In the genomic region with DNA sequence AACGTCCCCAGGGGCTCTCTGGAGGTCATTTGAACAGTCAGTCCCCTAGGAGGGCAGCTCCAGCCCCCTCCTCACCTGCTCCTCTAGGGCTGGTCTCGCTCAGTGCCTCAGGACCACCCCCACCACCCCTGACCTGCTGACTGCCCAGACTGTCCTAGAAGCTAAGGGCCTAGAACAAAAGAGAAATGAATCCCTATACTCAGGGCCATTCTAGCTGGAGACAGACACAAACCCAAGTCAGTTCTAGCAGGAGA, we compare ENCODE assay signal across 1 cellular context.
TF ChIP-seq lines count a peak whose summit lies in the region.

No MANE protein-coding gene starts in this region.

TF ChIP-seq in IMR-90, 13 proteins besides CTCF, POLR2A, EP300 and RAD21:
- TF ChIP-seq, protein P1, sequence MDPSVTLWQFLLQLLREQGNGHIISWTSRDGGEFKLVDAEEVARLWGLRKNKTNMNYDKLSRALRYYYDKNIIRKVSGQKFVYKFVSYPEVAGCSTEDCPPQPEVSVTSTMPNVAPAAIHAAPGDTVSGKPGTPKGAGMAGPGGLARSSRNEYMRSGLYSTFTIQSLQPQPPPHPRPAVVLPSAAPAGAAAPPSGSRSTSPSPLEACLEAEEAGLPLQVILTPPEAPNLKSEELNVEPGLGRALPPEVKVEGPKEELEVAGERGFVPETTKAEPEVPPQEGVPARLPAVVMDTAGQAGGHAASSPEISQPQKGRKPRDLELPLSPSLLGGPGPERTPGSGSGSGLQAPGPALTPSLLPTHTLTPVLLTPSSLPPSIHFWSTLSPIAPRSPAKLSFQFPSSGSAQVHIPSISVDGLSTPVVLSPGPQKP (IDR thresholded peaks at IDR 0.05; ENCODE audit: borderline replicate concordance, low read depth, low read length), result no peak
- TF ChIP-seq RFX5 (IDR thresholded peaks at IDR 0.05; ENCODE audit: low read depth, low read length), result no peak
- no peak for TF ChIP-seq MAFK (IDR thresholded peaks at IDR 0.05; ENCODE audit: low read depth, low read length)
- no peak for TF ChIP-seq CEBPB (IDR thresholded peaks at IDR 0.05; ENCODE audit: low read depth, low read length)
- no peak for TF ChIP-seq MAZ (IDR thresholded peaks at IDR 0.05; ENCODE audit: borderline replicate concordance, low read depth, low read length)
- TF ChIP-seq MXI1 (IDR thresholded peaks at IDR 0.05; ENCODE audit: borderline replicate concordance, low read depth, low read length), result no peak
- no peak for TF ChIP-seq FOS (IDR thresholded peaks at IDR 0.05; ENCODE audit: low read depth, low read length)
- no peak for TF ChIP-seq SMC3 (IDR thresholded peaks at IDR 0.05; ENCODE audit: low read depth, low read length)
- TF ChIP-seq RCOR1 (IDR thresholded peaks at IDR 0.05; ENCODE audit: insufficient replicate concordance, low read length), result no peak
- TF ChIP-seq NFE2L2 (IDR thresholded peaks at IDR 0.05; ENCODE audit: low read depth, low read length), result no peak
- TF ChIP-seq, protein P2, sequence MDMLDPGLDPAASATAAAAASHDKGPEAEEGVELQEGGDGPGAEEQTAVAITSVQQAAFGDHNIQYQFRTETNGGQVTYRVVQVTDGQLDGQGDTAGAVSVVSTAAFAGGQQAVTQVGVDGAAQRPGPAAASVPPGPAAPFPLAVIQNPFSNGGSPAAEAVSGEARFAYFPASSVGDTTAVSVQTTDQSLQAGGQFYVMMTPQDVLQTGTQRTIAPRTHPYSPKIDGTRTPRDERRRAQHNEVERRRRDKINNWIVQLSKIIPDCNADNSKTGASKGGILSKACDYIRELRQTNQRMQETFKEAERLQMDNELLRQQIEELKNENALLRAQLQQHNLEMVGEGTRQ (IDR thresholded peaks at IDR 0.05; ENCODE audit: low read depth, low read length), result no peak
TF ChIP-seq in IMR-90: peak in this region for 0.
